15 cellular contexts compared by ENCODE assay signal in the genomic region with DNA sequence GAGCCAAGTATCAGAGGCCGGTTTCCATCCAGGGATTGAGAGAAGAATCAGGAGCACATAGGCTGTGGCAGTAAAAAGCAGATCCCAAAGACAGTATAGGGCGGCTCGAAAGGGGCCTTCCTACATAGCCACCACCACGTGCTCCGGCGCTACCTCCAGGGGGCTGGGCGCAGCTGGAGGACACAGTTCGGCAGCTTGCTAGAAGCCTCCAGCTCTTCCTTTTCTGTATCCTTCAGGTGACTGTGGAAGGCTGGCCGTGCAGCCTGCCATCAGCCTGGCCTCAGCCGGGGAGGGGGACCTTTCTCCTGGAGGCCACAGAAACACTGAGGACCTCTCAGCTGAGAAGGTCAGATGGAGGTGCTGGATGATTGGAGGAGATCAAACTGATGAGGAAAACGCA.
DNase-seq lines count a peak whose midpoint lies in the region; ATAC-seq and TF ChIP-seq lines count a peak whose summit lies in the region.
"Had no signal": no experiment of that assay in that cellular context is flagged by ENCODE, and none has a peak within 500 bp of the region (broad histone marks: within the 10 kb centered on the region; RNA-seq: fewer than 3 reads in every experiment).

No MANE protein-coding gene starts in this region.

- intact Hi-C loops in heart right ventricle (cut with DNase I) (loop anchor here in 8 of 10 donors (5.0 to 10.0 kb wide), 9 partner anchors 35 to 210 kb away; a partner anchor contains a TSS), cardiac septum (cut with DNase I) (loop anchor here (2.0 to 5.0 kb wide), 2 partner anchors 15 to 135 kb away; no protein-coding TSS in a partner anchor), body of pancreas (cut with DNase I) (no loop called here), right lobe of liver (cut with DNase I) (no loop called here), thyroid gland (cut with DNase I) (no loop called here)

- H3K36me3 ChIP-seq in heart right ventricle (no peaks in the 10 kb centered on the region), body of pancreas (replicated peaks in 1 of 2; ENCODE audit: insufficient read depth in 1 of 2, low read depth in 2 of 2) (no peaks in the 10 kb centered on the region), right lobe of liver (no peaks in the 10 kb centered on the region), thyroid gland (no peaks in the 10 kb centered on the region)

- peak overlapping the region in 2 of 10 donors; percentile 2 to 12 for H3K4me3 ChIP-seq in heart right ventricle
- no peak overlapping the region for H3K4me3 ChIP-seq in body of pancreas
- H3K4me3 ChIP-seq in right lobe of liver: peak overlapping the region in 1 of 3 donors; percentile 10
- H3K4me3 ChIP-seq in thyroid gland (replicated peaks in 1 of 3): no peak overlapping the region

- no peak for DNase-seq in heart right ventricle
- DNase-seq in cardiac septum (ENCODE audit: low spot score): no peak
- no peak for DNase-seq in body of pancreas
- DNase-seq in right lobe of liver: peak in 1 of 3 donors; percentile 54
- DNase-seq in thyroid gland: no peak
- DNase-seq in stimulated activated CD4-positive, alpha-beta T cell treated with anti-CD3 and anti-CD28 coated beads, Interleukin-2, amount 100 ng/mL, for 24 hours: no peak
- DNase-seq in NCI-H1436 (lab: John Stamatoyannopoulos, UW): no peak
- DNase-seq: CD8-positive, alpha-beta T cell; DMS79 treated with DMSO at 0.1 percent for 48 hours; H9; NCI-H1436 treated with DMSO at 0.1 percent for 48 hours; NCI-H2081 treated with DMSO at 0.1 percent for 48 hours; NCI-H524; NK-92 treated with Interleukin-12 subunit alpha and Interleukin-12 subunit beta, amount 100 ng/mL, for 24 hours had no signal

- WGBS in heart right ventricle, 2 donors: 79 to 85% methylated on average over 11 of the region's 11 CpGs
- 81 to 91% methylated on average over 6 to 11 of the region's 11 CpGs for WGBS in body of pancreas, 2 donors
- WGBS in right lobe of liver (ENCODE audit: insufficient coverage, low coverage, low lambda C conversion rate, missing lambda C conversion rate): 80% methylated on average over 2 of the region's 11 CpGs
- 68 to 85% methylated on average over 8 to 10 of the region's 11 CpGs for WGBS in thyroid gland, 2 donors

- TF ChIP-seq POLR2A in body of pancreas (IDR thresholded peaks at IDR 0.05): no peak
- no peak for TF ChIP-seq POLR2A in right lobe of liver (IDR thresholded peaks at IDR 0.05)
- no peak for TF ChIP-seq POLR2A in thyroid gland (IDR thresholded peaks at IDR 0.05)

- H3K9me3 ChIP-seq in heart right ventricle (no peaks in the 10 kb centered on the region), body of pancreas (no peaks in the 10 kb centered on the region), right lobe of liver (no peaks in the 10 kb centered on the region), thyroid gland (no peaks in the 10 kb centered on the region)

- peak overlapping the region in 9 of 10 donors; percentile 36 to 84 (median 62) for H3K27ac ChIP-seq in heart right ventricle
- peak overlapping the region; percentile 32 to 80 (median 74) for H3K27ac ChIP-seq in body of pancreas
- peak overlapping the region; percentile 45 to 88 (median 79) for H3K27ac ChIP-seq in right lobe of liver
- peak overlapping the region in 2 of 3 donors; percentile 40 to 70 for H3K27ac ChIP-seq in thyroid gland

- no peak for ATAC-seq in heart right ventricle
- ATAC-seq in body of pancreas: no peak
- ATAC-seq in right lobe of liver: no peak
- no peak for ATAC-seq in GM21737 (IDR thresholded peaks at IDR 0.05; ENCODE audit: unreplicated experiment)
- ATAC-seq: CD8-positive, alpha-beta T cell had no signal

- H3K27me3 ChIP-seq in heart right ventricle: peaks cover 0 to 4% (median 0%) of the 10 kb centered on the region in 7 donors
- no peaks in the 10 kb centered on the region for H3K27me3 ChIP-seq in body of pancreas
- H3K27me3 ChIP-seq in right lobe of liver: no peaks in the 10 kb centered on the region
- no peaks in the 10 kb centered on the region for H3K27me3 ChIP-seq in thyroid gland

- peaks cover 10 to 54% (median 44%) of the 10 kb centered on the region in 9 donors for H3K4me1 ChIP-seq in heart right ventricle
- H3K4me1 ChIP-seq in body of pancreas: peaks cover 30% of the 10 kb centered on the region
- peaks cover 0 to 57% (median 33%) of the 10 kb centered on the region in 4 donors for H3K4me1 ChIP-seq in right lobe of liver
- H3K4me1 ChIP-seq in thyroid gland: peaks cover 35 to 50% of the 10 kb centered on the region in 2 donors

- no peak for TF ChIP-seq CTCF in heart right ventricle (IDR thresholded peaks at IDR 0.05)
- TF ChIP-seq CTCF in body of pancreas (IDR thresholded peaks at IDR 0.05): no peak
- TF ChIP-seq CTCF in right lobe of liver (IDR thresholded peaks at IDR 0.05): no peak
- no peak for TF ChIP-seq CTCF in thyroid gland (IDR thresholded peaks at IDR 0.05)

Comparison
In these comparisons a context has a peak if more than half of its experiments do, and no peak if none do; other contexts are left out.
1. intact Hi-C loops: an anchor here in heart right ventricle (5.0 to 10.0 kb wide) and cardiac septum (2.0 to 5.0 kb wide); none called in body of pancreas, right lobe of liver and thyroid gland.